ENCODE assay signal across 11 cellular contexts in genomic region chr22:30420401-30421178, GRCh38. TPM values are rescaled to one million over a fixed set of nuclear protein-coding genes. Genes with fewer than 3 reads are reported as not detected.
DNase-seq lines count a peak whose midpoint lies in the region; ATAC-seq and TF ChIP-seq lines count a peak whose summit lies in the region.
"Had no signal": no experiment of that assay in that cellular context is flagged by ENCODE, and none has a peak within 500 bp of the region (broad histone marks: within the 10 kb centered on the region; RNA-seq: fewer than 3 reads in every experiment).

No MANE protein-coding gene starts in this region.

- H3K36me3 Mint-ChIP-seq in activated T-cell treated with anti-CD3 and anti-CD28 coated beads, Interleukin-2, amount 50 U/mL, for 24 hours (ENCODE audit: low read depth): peaks cover 79% of the 10 kb centered on the region

- no peaks in the 10 kb centered on the region for H3K9me3 ChIP-seq in hepatocyte (ENCODE audit: low read depth)
- H3K9me3 ChIP-seq: adrenal gland, BE2C had no signal

- H3K4me1 ChIP-seq in hepatocyte (ENCODE audit: insufficient read depth): peaks cover 70% of the 10 kb centered on the region

- no peak overlapping the region for H2AFZ ChIP-seq in hepatocyte

- H3K4me2 ChIP-seq in hepatocyte: peak overlapping the region; percentile 80

- peaks cover 8% of the 10 kb centered on the region for H3K79me2 ChIP-seq in hepatocyte

- H3K4me1 Mint-ChIP-seq in activated T-cell treated with anti-CD3 and anti-CD28 coated beads, Interleukin-2, amount 50 U/mL, for 24 hours (ENCODE audit: low read depth): peaks cover 49% of the 10 kb centered on the region

- H3K27me3 Mint-ChIP-seq in activated T-cell treated with anti-CD3 and anti-CD28 coated beads, Interleukin-2, amount 50 U/mL, for 24 hours: no peaks in the 10 kb centered on the region

- H4K20me1 ChIP-seq in hepatocyte (ENCODE audit: insufficient read depth, poor library complexity, severe bottlenecking): no peaks in the 10 kb centered on the region

- H3K9me3 Mint-ChIP-seq in activated T-cell treated with anti-CD3 and anti-CD28 coated beads, Interleukin-2, amount 50 U/mL, for 24 hours: no peaks in the 10 kb centered on the region
- H3K9me3 Mint-ChIP-seq: mesothelial cell of epicardium had no signal

- no peaks in the 10 kb centered on the region for H3K27me3 ChIP-seq in hepatocyte
- H3K27me3 ChIP-seq: adrenal gland, BE2C had no signal

- DNase-seq in activated T-cell treated with anti-CD3 and anti-CD28 coated beads, Interleukin-2, amount 50 U/mL, for 24 hours: no peak
- DNase-seq in activated T-cell treated with anti-CD3 and anti-CD28 coated beads for 4 hours (no peak), hepatocyte (ENCODE audit: low spot score) (no peak), superior temporal gyrus (ENCODE audit: extremely low spot score) (peak; percentile 40), NCI-H345 treated with DMSO at 0.1 percent for 48 hours (lab: John Stamatoyannopoulos, UW; ENCODE audit: unreplicated experiment) (no peak), NCI-H2029 (lab: John Stamatoyannopoulos, UW) (no peak)
- DNase-seq: adrenal gland, BE2C had no signal

- H3K27ac Mint-ChIP-seq in activated T-cell treated with anti-CD3 and anti-CD28 coated beads, Interleukin-2, amount 50 U/mL, for 24 hours: peak overlapping the region; percentile 99

- H3K27ac ChIP-seq in angular gyrus (ENCODE audit: low read depth, low read length): peak overlapping the region; percentile 77
- H3K27ac ChIP-seq in hepatocyte: peak overlapping the region; percentile 97
- H3K27ac ChIP-seq: adrenal gland had no signal

- ATAC-seq in HG03108 (IDR thresholded peaks at IDR 0.05; ENCODE audit: unreplicated experiment): no peak

- H3K36me3 ChIP-seq in hepatocyte (replicated peaks; ENCODE audit: insufficient read depth, low read depth): no peaks in the 10 kb centered on the region
- H3K36me3 ChIP-seq: BE2C had no signal

- 66% methylated on average over 6 of the region's 6 CpGs for WGBS in hepatocyte (ENCODE audit: low lambda C conversion rate, missing lambda C conversion rate)

- H3K9me2 ChIP-seq in hepatocyte (replicated peaks; ENCODE audit: insufficient read depth): no peaks in the 10 kb centered on the region

- peak overlapping the region; percentile 59 for H3K4me3 Mint-ChIP-seq in activated T-cell treated with anti-CD3 and anti-CD28 coated beads, Interleukin-2, amount 50 U/mL, for 24 hours
- H3K4me3 Mint-ChIP-seq: mesothelial cell of epicardium had no signal

- no peak for TF ChIP-seq CTCF in hepatocyte (IDR thresholded peaks at IDR 0.05; ENCODE audit: poor library complexity)

- H3K4me3 ChIP-seq in hepatocyte: no peak overlapping the region
- H3K4me3 ChIP-seq: adrenal gland had no signal

RNA-seq across cellular contexts. Expression of gene MTFP1, which starts 5.0 kb away (rescaled TPM):
- total RNA-seq in hepatocyte: 10.3 and 16.3 TPM in 2 replicates
- 22.3 and 24.3 TPM in 2 replicates for polyA plus RNA-seq in hepatocyte

RNA-seq across cellular contexts. Expression of gene SEC14L2, which starts 23.8 kb away (rescaled TPM):
- 3.9 and 9.9 TPM in 2 replicates for total RNA-seq in hepatocyte
- polyA plus RNA-seq in hepatocyte: 9.0 and 10.9 TPM in 2 replicates

RNA-seq across cellular contexts. Expression of gene RNF215, which starts 33.4 kb away (rescaled TPM):
- total RNA-seq in hepatocyte: 12.6 and 18.1 TPM in 2 replicates
- polyA plus RNA-seq in hepatocyte: 7.2 and 10.4 TPM in 2 replicates

RNA-seq across cellular contexts. Expression of gene SEC14L3, which starts 51.2 kb away (rescaled TPM):
- not detected in 2 replicates for total RNA-seq in hepatocyte
- not detected in 2 replicates for polyA plus RNA-seq in hepatocyte
- total RNA-seq: mesothelial cell of epicardium had no signal
- polyA plus RNA-seq: adrenal gland had no signal
